ENCODE assay signal across 33 cellular contexts in genomic region chr12:33156042-33156441, GRCh38.
"Had no signal": no experiment of that assay in that cellular context is flagged by ENCODE, and none has a peak within 500 bp of the region (broad histone marks: within the 10 kb centered on the region; RNA-seq: fewer than 3 reads in every experiment).

No MANE protein-coding gene starts in this region.

- H3K4me3 Mint-ChIP-seq: activated CD4-positive, alpha-beta memory T cell treated with anti-CD3 and anti-CD28 coated beads, Interleukin-2, amount 10 ng/mL, durations not matched to agents 7 days and 5 days; activated CD4-positive, alpha-beta T cell treated with anti-CD3 and anti-CD28 coated beads, Interleukin-2, amount 10 ng/mL, durations not matched to agents 7 days and 5 days; activated naive CD4-positive, alpha-beta T cell treated with anti-CD3 and anti-CD28 coated beads, Interleukin-2, amount 10 ng/mL, durations not matched to agents 7 days and 5 days; activated naive CD8-positive, alpha-beta T cell treated with anti-CD3 and anti-CD28 coated beads, Interleukin-2, amount 10 ng/mL, durations not matched to agents 7 days and 5 days; activated T-cell treated with anti-CD3 and anti-CD28 coated beads, Interleukin-2, amount 50 U/mL, for 24 hours; activated T-cell treated with anti-CD3 and anti-CD28 coated beads, Interleukin-2, amount 50 U/mL, for 72 hours; brain; dendritic cell treated with granulocyte-macrophage colony-stimulating factor and Interleukin-4, amounts not matched to agents 40 ng/mL and 50 ng/mL, for 4 days; endodermal cell; WTC11 had no signal

- H3K4me1 Mint-ChIP-seq: activated CD4-positive, alpha-beta memory T cell treated with anti-CD3 and anti-CD28 coated beads, Interleukin-2, amount 10 ng/mL, durations not matched to agents 7 days and 5 days; activated CD4-positive, alpha-beta T cell treated with anti-CD3 and anti-CD28 coated beads, Interleukin-2, amount 10 ng/mL, durations not matched to agents 7 days and 5 days; activated naive CD4-positive, alpha-beta T cell treated with anti-CD3 and anti-CD28 coated beads, Interleukin-2, amount 10 ng/mL, durations not matched to agents 7 days and 5 days; activated naive CD8-positive, alpha-beta T cell treated with anti-CD3 and anti-CD28 coated beads, Interleukin-2, amount 10 ng/mL, durations not matched to agents 7 days and 5 days; brain; endodermal cell; WTC11 had no signal

- DNase-seq: activated CD4-positive, alpha-beta memory T cell treated with anti-CD3 and anti-CD28 coated beads, Interleukin-2, amount 10 ng/mL, durations not matched to agents 7 days and 5 days; activated CD4-positive, alpha-beta T cell treated with anti-CD3 and anti-CD28 coated beads for 1 hour; activated CD4-positive, alpha-beta T cell treated with anti-CD3 and anti-CD28 coated beads for 4 hours; activated CD4-positive, alpha-beta T cell treated with anti-CD3 and anti-CD28 coated beads, Interleukin-2, amount 10 ng/mL, durations not matched to agents 7 days and 5 days; activated CD4-positive, alpha-beta T cell treated with anti-CD3 and anti-CD28 coated beads, Interleukin-2, amount 50 U/mL, for 4 hours; activated CD8-positive, alpha-beta memory T cell treated with anti-CD3 and anti-CD28 coated beads, Interleukin-2, amount 50 U/mL, for 48 hours; activated gamma-delta T cell; activated naive CD4-positive, alpha-beta T cell; activated naive CD4-positive, alpha-beta T cell treated with anti-CD3 and anti-CD28 coated beads, Interleukin-2, amount 10 ng/mL, durations not matched to agents 7 days and 5 days; activated naive CD8-positive, alpha-beta T cell treated with anti-CD3 and anti-CD28 coated beads, Interleukin-2, amount 10 ng/mL, durations not matched to agents 7 days and 5 days; activated T-cell treated with anti-CD3 and anti-CD28 coated beads for 4 hours; activated T-cell treated with anti-CD3 and anti-CD28 coated beads, Interleukin-2, amount 50 U/mL, for 24 hours; activated T-cell treated with anti-CD3 and anti-CD28 coated beads, Interleukin-2, amount 50 U/mL, for 72 hours; central memory CD4-positive, alpha-beta T cell; cerebellar nuclear complex; colonic mucosa; dorsolateral prefrontal cortex; effector memory CD4-positive, alpha-beta T cell; endodermal cell; foreskin fibroblast; head of caudate nucleus; T-helper 2 cell had no signal

- H3K36me3 ChIP-seq: ascending aorta, breast epithelium, cardiac muscle cell, colonic mucosa had no signal

- H3K4me3 ChIP-seq: ascending aorta, breast epithelium, cardiac muscle cell, colonic mucosa, dorsolateral prefrontal cortex had no signal

- H3K27ac ChIP-seq: ascending aorta, breast epithelium, cardiac muscle cell, colonic mucosa, dorsolateral prefrontal cortex, VCaP had no signal

- ATAC-seq: activated naive CD4-positive, alpha-beta T cell treated with anti-CD3 and anti-CD28 coated beads, Interleukin-2, amount 50 U/mL, for 72 hours; activated T-cell treated with anti-CD3 and anti-CD28 coated beads, Interleukin-2, amount 50 U/mL, for 72 hours; esophagus mucosa; WTC11 had no signal

- H3K27ac Mint-ChIP-seq: activated CD4-positive, alpha-beta memory T cell treated with anti-CD3 and anti-CD28 coated beads, Interleukin-2, amount 10 ng/mL, durations not matched to agents 7 days and 5 days; activated CD4-positive, alpha-beta T cell treated with anti-CD3 and anti-CD28 coated beads, Interleukin-2, amount 10 ng/mL, durations not matched to agents 7 days and 5 days; activated naive CD4-positive, alpha-beta T cell treated with anti-CD3 and anti-CD28 coated beads, Interleukin-2, amount 10 ng/mL, durations not matched to agents 7 days and 5 days; activated naive CD4-positive, alpha-beta T cell treated with anti-CD3 and anti-CD28 coated beads, Interleukin-2, amount 50 U/mL, for 72 hours; activated naive CD8-positive, alpha-beta T cell treated with anti-CD3 and anti-CD28 coated beads, Interleukin-2, amount 10 ng/mL, durations not matched to agents 7 days and 5 days; activated T-cell treated with anti-CD3 and anti-CD28 coated beads, Interleukin-2, amount 50 U/mL, for 24 hours; activated T-cell treated with anti-CD3 and anti-CD28 coated beads, Interleukin-2, amount 50 U/mL, for 72 hours; brain; dendritic cell treated with granulocyte-macrophage colony-stimulating factor and Interleukin-4, amounts not matched to agents 40 ng/mL and 50 ng/mL, for 4 days; endodermal cell; WTC11 had no signal

- FAIRE-seq: frontal cortex, TTC549 had no signal

- H3K36me3 Mint-ChIP-seq: activated naive CD4-positive, alpha-beta T cell treated with anti-CD3 and anti-CD28 coated beads, Interleukin-2, amount 10 ng/mL, durations not matched to agents 7 days and 5 days; activated naive CD4-positive, alpha-beta T cell treated with anti-CD3 and anti-CD28 coated beads, Interleukin-2, amount 50 U/mL, for 72 hours; activated naive CD8-positive, alpha-beta T cell treated with anti-CD3 and anti-CD28 coated beads, Interleukin-2, amount 10 ng/mL, durations not matched to agents 7 days and 5 days; brain had no signal

- H3K9me3 ChIP-seq: ascending aorta, colonic mucosa had no signal

- H3K27me3 Mint-ChIP-seq: activated CD4-positive, alpha-beta memory T cell treated with anti-CD3 and anti-CD28 coated beads, Interleukin-2, amount 10 ng/mL, durations not matched to agents 7 days and 5 days; activated CD4-positive, alpha-beta T cell treated with anti-CD3 and anti-CD28 coated beads, Interleukin-2, amount 10 ng/mL, durations not matched to agents 7 days and 5 days; activated naive CD4-positive, alpha-beta T cell treated with anti-CD3 and anti-CD28 coated beads, Interleukin-2, amount 10 ng/mL, durations not matched to agents 7 days and 5 days; activated naive CD8-positive, alpha-beta T cell treated with anti-CD3 and anti-CD28 coated beads, Interleukin-2, amount 10 ng/mL, durations not matched to agents 7 days and 5 days; activated T-cell treated with anti-CD3 and anti-CD28 coated beads, Interleukin-2, amount 50 U/mL, for 24 hours; brain; dendritic cell treated with granulocyte-macrophage colony-stimulating factor and Interleukin-4, amounts not matched to agents 40 ng/mL and 50 ng/mL, for 4 days had no signal

- H3K4me1 ChIP-seq: ascending aorta, breast epithelium, colonic mucosa had no signal

- H3K27me3 ChIP-seq: ascending aorta, breast epithelium, cardiac muscle cell, colonic mucosa had no signal
